8 cellular contexts compared by ENCODE assay signal in genomic region chr1:7646981-7647901, GRCh38.
DNase-seq lines count a peak whose midpoint lies in the region; ATAC-seq lines count a peak whose summit lies in the region.

No MANE protein-coding gene starts in this region.

- peak; percentile 43 for DNase-seq in DMS53 treated with DMSO at 0.1 percent for 48 hours (lab: John Stamatoyannopoulos, UW; ENCODE audit: unreplicated experiment)
- DNase-seq in LHCN-M2 (ENCODE audit: low read depth) = peak; percentile 30
- DNase-seq in T-helper 22 cell (ENCODE audit: low read depth) = peak; percentile 14
- peak in 52 of 58 donors; percentile 5 to 80 (median 40) for DNase-seq in anterior cingulate cortex (lab: John Stamatoyannopoulos, UW)
- DNase-seq in hypothalamus (lab: John Stamatoyannopoulos, UW) = peak in 46 of 51 donors; percentile 7 to 80 (median 40)
- peak; percentile 44 to 69 (median 61) for DNase-seq in stimulated activated CD4-positive, alpha-beta T cell treated with anti-CD3 and anti-CD28 coated beads, Interleukin-12 subunit alpha, Interleukin-12 subunit beta, amount 100 ng/mL, for 48 hours (ENCODE audit: low read depth in 2 of 3, low spot score in 1 of 3)

- ATAC-seq in GM21526 (IDR thresholded peaks at IDR 0.05; ENCODE audit: low FRiP score, unreplicated experiment) = no peak
- ATAC-seq in HG03196 (IDR thresholded peaks at IDR 0.05; ENCODE audit: unreplicated experiment) = no peak
